In the genomic region with DNA sequence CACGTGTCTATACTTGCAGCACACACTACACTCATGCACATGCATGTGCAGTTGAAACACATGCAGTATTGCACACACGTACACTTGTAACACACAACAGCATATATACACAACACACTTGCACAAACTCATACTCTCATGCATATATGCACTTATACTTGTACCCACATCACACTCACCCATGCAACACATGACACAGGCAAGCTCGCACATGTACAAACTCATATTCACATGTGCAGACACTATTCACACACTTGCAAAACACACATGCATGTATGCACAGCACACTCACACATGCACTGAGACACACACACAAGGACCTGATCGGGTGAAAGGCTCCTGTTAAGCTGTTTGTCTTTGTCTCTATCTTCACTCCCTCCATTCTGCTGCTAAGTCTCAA, we compare ENCODE assay signal across 26 cellular contexts.
"Had no signal": no experiment of that assay in that cellular context is flagged by ENCODE, and none has a peak within 500 bp of the region (broad histone marks: within the 10 kb centered on the region; RNA-seq: fewer than 3 reads in every experiment).

No MANE protein-coding gene starts in this region.

- H3K27me3 ChIP-seq: ascending aorta, body of pancreas, SJSA1 had no signal

- H3K9me3 Mint-ChIP-seq: activated CD4-positive, alpha-beta T cell treated with anti-CD3 and anti-CD28 coated beads, Interleukin-2, amount 10 ng/mL, durations not matched to agents 24 days and 14 days; activated naive CD4-positive, alpha-beta T cell treated with anti-CD3 and anti-CD28 coated beads, Interleukin-2, amount 50 U/mL, for 24 hours; activated T-cell treated with anti-CD3 and anti-CD28 coated beads, Interleukin-2, amount 50 U/mL, for 24 hours; activated T-helper 1 cell treated with anti-CD3 and anti-CD28 coated beads, Interleukin-12 subunit alpha, Interleukin-12 subunit beta, Interleukin-2, Interleukin-4 antibody, amounts not matched to agents 30 ng/mL and 10 ng/mL and 1 ng/mL, durations not matched to agents 14 hours and 24 hours and 36 hours; central memory CD8-positive, alpha-beta T cell; T-helper 1 cell treated with Interleukin-12 subunit alpha and Interleukin-12 subunit beta and Interleukin-4 antibody, amounts not matched to agents 30 μg/mL and 1 μg/mL, for 36 hours had no signal

- H3K4me1 ChIP-seq: SJSA1 had no signal

- H3K4me3 ChIP-seq: ascending aorta, body of pancreas, SJSA1 had no signal

- H3K27me3 Mint-ChIP-seq: activated CD4-positive, alpha-beta T cell treated with anti-CD3 and anti-CD28 coated beads, Interleukin-2, amount 10 ng/mL, durations not matched to agents 24 days and 14 days; activated CD8-positive, alpha-beta memory T cell treated with anti-CD3 and anti-CD28 coated beads, Interleukin-2, amount 10 ng/mL, durations not matched to agents 7 days and 5 days; activated naive CD4-positive, alpha-beta T cell treated with anti-CD3 and anti-CD28 coated beads, Interleukin-2, amount 50 U/mL, for 24 hours; activated T-cell treated with anti-CD3 and anti-CD28 coated beads, Interleukin-2, amount 50 U/mL, for 24 hours; central memory CD8-positive, alpha-beta T cell had no signal

- H3K9me3 ChIP-seq: ascending aorta, body of pancreas, SJSA1 had no signal

- H3K36me3 Mint-ChIP-seq: activated CD8-positive, alpha-beta memory T cell treated with anti-CD3 and anti-CD28 coated beads, Interleukin-2, amount 10 ng/mL, durations not matched to agents 7 days and 5 days had no signal

- H3K4me3 Mint-ChIP-seq: activated CD4-positive, alpha-beta T cell treated with anti-CD3 and anti-CD28 coated beads, Interleukin-2, amount 10 ng/mL, durations not matched to agents 24 days and 14 days; activated CD8-positive, alpha-beta memory T cell treated with anti-CD3 and anti-CD28 coated beads, Interleukin-2, amount 10 ng/mL, durations not matched to agents 7 days and 5 days; activated naive CD4-positive, alpha-beta T cell treated with anti-CD3 and anti-CD28 coated beads, Interleukin-2, amount 50 U/mL, for 24 hours; activated T-cell treated with anti-CD3 and anti-CD28 coated beads, Interleukin-2, amount 50 U/mL, for 24 hours; activated T-helper 1 cell treated with anti-CD3 and anti-CD28 coated beads, Interleukin-12 subunit alpha, Interleukin-12 subunit beta, Interleukin-2, Interleukin-4 antibody, amounts not matched to agents 30 ng/mL and 10 ng/mL and 1 ng/mL, durations not matched to agents 14 hours and 24 hours and 36 hours; central memory CD8-positive, alpha-beta T cell; T-helper 1 cell treated with Interleukin-12 subunit alpha and Interleukin-12 subunit beta and Interleukin-4 antibody, amounts not matched to agents 30 μg/mL and 1 μg/mL, for 36 hours; WTC11 had no signal

- H3K4me1 Mint-ChIP-seq: activated naive CD4-positive, alpha-beta T cell treated with anti-CD3 and anti-CD28 coated beads, Interleukin-2, amount 50 U/mL, for 24 hours had no signal

- ATAC-seq: activated CD8-positive, alpha-beta memory T cell treated with anti-CD3 and anti-CD28 coated beads, Interleukin-2, amount 10 ng/mL, durations not matched to agents 7 days and 5 days; body of pancreas; PC-3; WTC11 had no signal

- FAIRE-seq: RCC 7860 had no signal

- H3K27ac Mint-ChIP-seq: activated CD4-positive, alpha-beta T cell treated with anti-CD3 and anti-CD28 coated beads, Interleukin-2, amount 10 ng/mL, durations not matched to agents 24 days and 14 days; activated CD8-positive, alpha-beta memory T cell treated with anti-CD3 and anti-CD28 coated beads, Interleukin-2, amount 10 ng/mL, durations not matched to agents 7 days and 5 days; activated naive CD4-positive, alpha-beta T cell treated with anti-CD3 and anti-CD28 coated beads, Interleukin-2, amount 50 U/mL, for 24 hours; activated T-cell treated with anti-CD3 and anti-CD28 coated beads, Interleukin-2, amount 50 U/mL, for 24 hours; activated T-helper 1 cell treated with anti-CD3 and anti-CD28 coated beads, Interleukin-12 subunit alpha, Interleukin-12 subunit beta, Interleukin-2, Interleukin-4 antibody, amounts not matched to agents 30 ng/mL and 10 ng/mL and 1 ng/mL, durations not matched to agents 14 hours and 24 hours and 36 hours; T-helper 1 cell treated with Interleukin-12 subunit alpha and Interleukin-12 subunit beta and Interleukin-4 antibody, amounts not matched to agents 30 μg/mL and 1 μg/mL, for 36 hours; WTC11 had no signal

- H3K27ac ChIP-seq: ascending aorta, body of pancreas, SJSA1 had no signal

- DNase-seq: activated CD4-positive, alpha-beta T cell treated with anti-CD3 and anti-CD28 coated beads for 1 hour; activated CD4-positive, alpha-beta T cell treated with anti-CD3 and anti-CD28 coated beads, Interleukin-2, amount 10 ng/mL, durations not matched to agents 24 days and 14 days; activated CD4-positive, alpha-beta T cell treated with anti-CD3 and anti-CD28 coated beads, Interleukin-2, amount 50 U/mL, for 48 hours; activated CD8-positive, alpha-beta memory T cell treated with anti-CD3 and anti-CD28 coated beads, Interleukin-2, amount 10 ng/mL, durations not matched to agents 7 days and 5 days; activated effector memory CD4-positive, alpha-beta T cell treated with Interleukin-2 at 50 U/mL for 16 hours; activated naive CD4-positive, alpha-beta T cell; activated T-cell treated with anti-CD3 and anti-CD28 coated beads, Interleukin-2, amount 50 U/mL, for 24 hours; body of pancreas; NCI-H1092; NCI-H1417; NCI-H2029; NCI-H2107; NCI-H2171 treated with DMSO at 0.1 percent for 48 hours; NCI-H226; NCI-H526; NCI-H82; PC-3; SHP77 had no signal
